In the genomic region with DNA sequence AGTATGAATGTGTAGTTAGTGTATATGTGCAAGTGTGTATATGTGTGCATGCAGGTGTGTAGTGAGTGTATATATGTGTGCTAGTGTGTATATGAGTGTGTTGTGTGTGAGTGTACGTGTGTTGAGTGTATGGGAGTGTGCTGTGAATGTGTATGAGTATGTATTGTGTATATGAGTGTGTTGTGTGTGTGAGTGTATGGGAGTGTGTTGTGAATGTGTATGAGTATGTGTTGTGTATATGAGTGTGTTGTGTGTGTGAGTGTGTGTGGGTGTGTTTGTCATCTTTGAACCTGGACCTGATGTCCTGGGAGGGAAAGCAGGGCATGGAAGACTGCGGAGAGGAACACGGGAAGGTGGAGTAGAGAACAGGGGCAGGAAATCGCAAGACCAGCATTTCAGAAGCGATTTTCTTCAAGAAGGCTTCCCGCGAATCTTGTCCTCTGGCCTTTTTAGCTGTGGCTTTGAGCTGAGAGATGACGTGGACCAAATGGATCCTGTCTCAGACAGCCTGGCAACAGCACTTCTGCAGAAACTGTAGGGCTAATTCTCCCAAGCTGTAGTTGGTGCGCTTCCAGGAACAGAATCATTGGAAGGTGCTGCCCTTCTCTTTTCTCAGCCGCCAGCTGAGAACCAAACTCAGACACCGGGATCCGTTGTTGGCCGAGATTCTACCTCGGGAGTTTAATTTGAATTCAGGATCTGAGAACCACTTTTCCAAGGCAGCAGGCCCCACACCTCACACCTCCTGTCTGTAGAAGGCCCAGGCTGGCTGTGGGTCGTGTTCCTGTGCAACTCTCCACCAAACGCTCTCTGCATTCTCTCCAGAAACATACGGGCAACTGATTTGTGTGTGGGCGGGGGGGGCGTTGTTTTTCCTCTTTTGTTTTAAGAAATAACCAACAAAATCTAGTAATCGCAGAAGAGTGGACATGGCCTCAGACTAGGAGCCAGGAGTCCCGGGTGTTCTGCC, we compare ENCODE assay signal across 9 cellular contexts.
A peak's percentile ranks its signal among the peaks of the same experiment; 100 is the strongest.
DNase-seq lines count a peak whose midpoint lies in the region; ATAC-seq lines count a peak whose summit lies in the region.
"Had no signal": no experiment of that assay in that cellular context is flagged by ENCODE, and none has a peak within 500 bp of the region (broad histone marks: within the 10 kb centered on the region; RNA-seq: fewer than 3 reads in every experiment).

No MANE protein-coding gene starts in this region.

- H3K27me3 ChIP-seq in esophagus (ENCODE audit: control insufficient read depth in 1 of 2, insufficient read depth in 2 of 2, low read length in 2 of 2) (no peaks in the 10 kb centered on the region), muscle layer of duodenum (ENCODE audit: low read depth, low read length) (no peaks in the 10 kb centered on the region), HAP-1 (ENCODE audit: low read depth) (no peaks in the 10 kb centered on the region)
- H3K27me3 ChIP-seq: BLaER1 treated with 17β-estradiol and CSF1 and Interleukin-3, amounts not matched to agents 10 nM and 100 nM had no signal

- ATAC-seq in Right ventricle myocardium inferior, result peak; percentile 89
- no peak for ATAC-seq in GM21367 (IDR thresholded peaks at IDR 0.05; ENCODE audit: unreplicated experiment)
- ATAC-seq in HG03025 (IDR thresholded peaks at IDR 0.05; ENCODE audit: low FRiP score, unreplicated experiment), result no peak

- 62 to 65% methylated on average over 21 of the region's 21 CpGs for WGBS in esophagus, 2 donors

- H3K27ac ChIP-seq in esophagus (ENCODE audit: low read depth in 2 of 2, low read length in 1 of 2), result peak overlapping the region; percentile 75 to 89
- H3K27ac ChIP-seq in muscle layer of duodenum (ENCODE audit: low read length), result peak overlapping the region; percentile 86
- H3K27ac ChIP-seq: BLaER1 treated with 17β-estradiol and CSF1 and Interleukin-3, amounts not matched to agents 10 nM and 100 nM had no signal

- in situ Hi-C loops in HAP-1 (cut with MboI; ENCODE audit: low sequenced_read_pairs), result no loop called here

- H3K4me1 ChIP-seq in esophagus (ENCODE audit: control insufficient read depth in 2 of 2, insufficient read depth in 2 of 2, low read length in 1 of 2), result peaks cover 2 to 5% of the 10 kb centered on the region in 2 donors
- H3K4me1 ChIP-seq in muscle layer of duodenum (ENCODE audit: control insufficient read depth in 1 of 2, insufficient read depth in 2 of 2, low read length in 2 of 2), result peaks cover 8 to 45% of the 10 kb centered on the region in 2 donors
- peaks cover 23% of the 10 kb centered on the region for H3K4me1 ChIP-seq in HAP-1

- intact Hi-C loops in Right ventricle myocardium inferior (cut with DNase I) (loop anchor here (5.0 kb wide), 1 partner anchor 37 kb away; no protein-coding TSS in a partner anchor), cardiac septum (cut with DNase I) (no loop called here)

- H3K4me3 ChIP-seq in esophagus (ENCODE audit: low read depth in 1 of 2, low read length in 2 of 2), result no peak overlapping the region
- peak overlapping the region in 1 of 2 donors; percentile 5 for H3K4me3 ChIP-seq in muscle layer of duodenum (ENCODE audit: low read depth in 1 of 2, low read length in 2 of 2)
- H3K4me3 ChIP-seq in HAP-1, result no peak overlapping the region
- H3K4me3 ChIP-seq: BLaER1 treated with 17β-estradiol and CSF1 and Interleukin-3, amounts not matched to agents 10 nM and 100 nM had no signal

- peak; percentile 56 for DNase-seq in Right ventricle myocardium inferior (ENCODE audit: missing footprints)
- no peak for DNase-seq in cardiac septum (ENCODE audit: low spot score)
- DNase-seq in DMS53 treated with DMSO at 0.1 percent for 48 hours (lab: John Stamatoyannopoulos, UW; ENCODE audit: unreplicated experiment), result no peak
- DNase-seq in HAP-1 (ENCODE audit: low spot score in 2 of 2), result no peak

- H3K9me3 ChIP-seq in esophagus (ENCODE audit: control insufficient read depth in 2 of 2, insufficient read depth in 1 of 2, low read depth in 1 of 2, low read length in 1 of 2) (no peaks in the 10 kb centered on the region), muscle layer of duodenum (ENCODE audit: control insufficient read depth in 1 of 2, low read length in 2 of 2) (no peaks in the 10 kb centered on the region), HAP-1 (no peaks in the 10 kb centered on the region)

- peaks cover 7% of the 10 kb centered on the region in 2 donors for H3K36me3 ChIP-seq in esophagus (ENCODE audit: control insufficient read depth in 2 of 2, insufficient read depth in 2 of 2, low read length in 1 of 2)
- H3K36me3 ChIP-seq in muscle layer of duodenum (ENCODE audit: control insufficient read depth in 1 of 2, insufficient read depth in 2 of 2, low read length in 2 of 2), result peaks cover 0 to 22% of the 10 kb centered on the region in 2 donors
- no peaks in the 10 kb centered on the region for H3K36me3 ChIP-seq in HAP-1 (replicated peaks)
